Comparison of ENCODE assay signal across 1 cellular context in the genomic region with DNA sequence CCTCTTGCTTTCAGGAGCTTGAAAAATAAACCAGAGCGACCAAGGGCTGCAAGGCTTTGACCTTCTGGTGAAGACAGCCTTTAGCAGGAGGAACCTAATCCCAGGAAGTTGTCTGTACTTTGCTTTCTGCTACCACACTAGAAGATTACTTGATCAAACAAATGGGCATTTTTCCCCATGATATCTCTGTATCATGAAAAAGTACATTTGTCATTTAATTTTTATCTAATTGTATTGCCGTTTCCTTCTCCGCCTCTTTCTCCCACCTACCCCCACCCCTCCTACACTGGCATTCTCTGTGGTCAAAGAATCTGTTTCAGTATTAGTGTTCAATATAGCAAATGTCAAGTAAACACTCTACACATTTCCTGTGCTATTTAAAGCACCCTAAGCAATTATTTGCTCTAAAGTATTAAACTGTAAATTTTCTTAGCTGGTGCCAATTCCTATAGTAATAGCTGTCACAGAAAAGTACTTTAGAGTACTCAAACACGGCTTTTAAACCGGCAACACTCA.
TF ChIP-seq lines count a peak whose summit lies in the region.

No MANE protein-coding gene starts in this region.

TF ChIP-seq in HepG2, 621 proteins besides CTCF, POLR2A, EP300 and RAD21 (continued from another document and continues in another):
- TF ChIP-seq, protein P1, sequence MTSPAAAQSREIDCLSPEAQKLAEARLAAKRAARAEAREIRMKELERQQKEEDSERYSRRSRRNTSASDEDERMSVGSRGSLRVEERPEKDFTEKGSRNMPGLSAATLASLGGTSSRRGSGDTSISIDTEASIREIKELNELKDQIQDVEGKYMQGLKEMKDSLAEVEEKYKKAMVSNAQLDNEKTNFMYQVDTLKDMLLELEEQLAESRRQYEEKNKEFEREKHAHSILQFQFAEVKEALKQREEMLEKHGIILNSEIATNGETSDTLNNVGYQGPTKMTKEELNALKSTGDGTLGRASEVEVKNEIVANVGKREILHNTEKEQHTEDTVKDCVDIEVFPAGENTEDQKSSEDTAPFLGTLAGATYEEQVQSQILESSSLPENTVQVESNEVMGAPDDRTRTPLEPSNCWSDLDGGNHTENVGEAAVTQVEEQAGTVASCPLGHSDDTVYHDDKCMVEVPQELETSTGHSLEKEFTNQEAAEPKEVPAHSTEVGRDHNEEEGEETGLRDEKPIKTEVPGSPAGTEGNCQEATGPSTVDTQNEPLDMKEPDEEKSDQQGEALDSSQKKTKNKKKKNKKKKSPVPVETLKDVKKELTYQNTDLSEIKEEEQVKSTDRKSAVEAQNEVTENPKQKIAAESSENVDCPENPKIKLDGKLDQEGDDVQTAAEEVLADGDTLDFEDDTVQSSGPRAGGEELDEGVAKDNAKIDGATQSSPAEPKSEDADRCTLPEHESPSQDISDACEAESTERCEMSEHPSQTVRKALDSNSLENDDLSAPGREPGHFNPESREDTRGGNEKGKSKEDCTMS (CRISPR knock-in tag; conservative IDR thresholded peaks at IDR 0.05): no peak
- peak; percentile 39 for TF ChIP-seq PPARG (CRISPR knock-in tag; conservative IDR thresholded peaks at IDR 0.05)
- TF ChIP-seq TCF7 (IDR thresholded peaks at IDR 0.05; ENCODE audit: low read depth): peak; percentile 24; the same call in 1 of the 2 replicates
- TF ChIP-seq JUND (CRISPR knock-in tag; IDR thresholded peaks at IDR 0.05): no peak
- no peak; the same call in 1 of the 2 replicates for TF ChIP-seq NR2F6 (IDR thresholded peaks at IDR 0.05)
- 0 out of 2 replicates have a peak, but pooled peaks have one; percentile 21 for TF ChIP-seq NR2F6 (CRISPR knock-in tag; IDR thresholded peaks at IDR 0.05)
- no peak for TF ChIP-seq FOSL1 (CRISPR knock-in tag; IDR thresholded peaks at IDR 0.05; ENCODE audit: borderline replicate concordance)
- TF ChIP-seq, protein P2, sequence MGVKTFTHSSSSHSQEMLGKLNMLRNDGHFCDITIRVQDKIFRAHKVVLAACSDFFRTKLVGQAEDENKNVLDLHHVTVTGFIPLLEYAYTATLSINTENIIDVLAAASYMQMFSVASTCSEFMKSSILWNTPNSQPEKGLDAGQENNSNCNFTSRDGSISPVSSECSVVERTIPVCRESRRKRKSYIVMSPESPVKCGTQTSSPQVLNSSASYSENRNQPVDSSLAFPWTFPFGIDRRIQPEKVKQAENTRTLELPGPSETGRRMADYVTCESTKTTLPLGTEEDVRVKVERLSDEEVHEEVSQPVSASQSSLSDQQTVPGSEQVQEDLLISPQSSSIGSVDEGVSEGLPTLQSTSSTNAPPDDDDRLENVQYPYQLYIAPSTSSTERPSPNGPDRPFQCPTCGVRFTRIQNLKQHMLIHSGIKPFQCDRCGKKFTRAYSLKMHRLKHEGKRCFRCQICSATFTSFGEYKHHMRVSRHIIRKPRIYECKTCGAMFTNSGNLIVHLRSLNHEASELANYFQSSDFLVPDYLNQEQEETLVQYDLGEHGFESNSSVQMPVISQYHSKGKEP (CRISPR knock-in tag; IDR thresholded peaks at IDR 0.05): no peak
- TF ChIP-seq CCDC6 (CRISPR knock-in tag; IDR thresholded peaks at IDR 0.05): no peak
- TF ChIP-seq, protein P3, sequence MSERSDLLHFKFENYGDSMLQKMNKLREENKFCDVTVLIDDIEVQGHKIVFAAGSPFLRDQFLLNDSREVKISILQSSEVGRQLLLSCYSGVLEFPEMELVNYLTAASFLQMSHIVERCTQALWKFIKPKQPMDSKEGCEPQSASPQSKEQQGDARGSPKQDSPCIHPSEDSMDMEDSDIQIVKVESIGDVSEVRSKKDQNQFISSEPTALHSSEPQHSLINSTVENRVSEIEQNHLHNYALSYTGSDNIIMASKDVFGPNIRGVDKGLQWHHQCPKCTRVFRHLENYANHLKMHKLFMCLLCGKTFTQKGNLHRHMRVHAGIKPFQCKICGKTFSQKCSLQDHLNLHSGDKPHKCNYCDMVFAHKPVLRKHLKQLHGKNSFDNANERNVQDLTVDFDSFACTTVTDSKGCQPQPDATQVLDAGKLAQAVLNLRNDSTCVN (CRISPR knock-in tag; IDR thresholded peaks at IDR 0.05; ENCODE audit: borderline replicate concordance): no peak
- no peak for TF ChIP-seq ZNF558 (CRISPR knock-in tag; IDR thresholded peaks at IDR 0.05; ENCODE audit: borderline replicate concordance)
- TF ChIP-seq, protein P4, sequence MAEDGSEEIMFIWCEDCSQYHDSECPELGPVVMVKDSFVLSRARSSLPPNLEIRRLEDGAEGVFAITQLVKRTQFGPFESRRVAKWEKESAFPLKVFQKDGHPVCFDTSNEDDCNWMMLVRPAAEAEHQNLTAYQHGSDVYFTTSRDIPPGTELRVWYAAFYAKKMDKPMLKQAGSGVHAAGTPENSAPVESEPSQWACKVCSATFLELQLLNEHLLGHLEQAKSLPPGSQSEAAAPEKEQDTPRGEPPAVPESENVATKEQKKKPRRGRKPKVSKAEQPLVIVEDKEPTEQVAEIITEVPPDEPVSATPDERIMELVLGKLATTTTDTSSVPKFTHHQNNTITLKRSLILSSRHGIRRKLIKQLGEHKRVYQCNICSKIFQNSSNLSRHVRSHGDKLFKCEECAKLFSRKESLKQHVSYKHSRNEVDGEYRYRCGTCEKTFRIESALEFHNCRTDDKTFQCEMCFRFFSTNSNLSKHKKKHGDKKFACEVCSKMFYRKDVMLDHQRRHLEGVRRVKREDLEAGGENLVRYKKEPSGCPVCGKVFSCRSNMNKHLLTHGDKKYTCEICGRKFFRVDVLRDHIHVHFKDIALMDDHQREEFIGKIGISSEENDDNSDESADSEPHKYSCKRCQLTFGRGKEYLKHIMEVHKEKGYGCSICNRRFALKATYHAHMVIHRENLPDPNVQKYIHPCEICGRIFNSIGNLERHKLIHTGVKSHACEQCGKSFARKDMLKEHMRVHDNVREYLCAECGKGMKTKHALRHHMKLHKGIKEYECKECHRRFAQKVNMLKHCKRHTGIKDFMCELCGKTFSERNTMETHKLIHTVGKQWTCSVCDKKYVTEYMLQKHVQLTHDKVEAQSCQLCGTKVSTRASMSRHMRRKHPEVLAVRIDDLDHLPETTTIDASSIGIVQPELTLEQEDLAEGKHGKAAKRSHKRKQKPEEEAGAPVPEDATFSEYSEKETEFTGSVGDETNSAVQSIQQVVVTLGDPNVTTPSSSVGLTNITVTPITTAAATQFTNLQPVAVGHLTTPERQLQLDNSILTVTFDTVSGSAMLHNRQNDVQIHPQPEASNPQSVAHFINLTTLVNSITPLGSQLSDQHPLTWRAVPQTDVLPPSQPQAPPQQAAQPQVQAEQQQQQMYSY (CRISPR knock-in tag; IDR thresholded peaks at IDR 0.05): no peak
- TF ChIP-seq, protein P5, sequence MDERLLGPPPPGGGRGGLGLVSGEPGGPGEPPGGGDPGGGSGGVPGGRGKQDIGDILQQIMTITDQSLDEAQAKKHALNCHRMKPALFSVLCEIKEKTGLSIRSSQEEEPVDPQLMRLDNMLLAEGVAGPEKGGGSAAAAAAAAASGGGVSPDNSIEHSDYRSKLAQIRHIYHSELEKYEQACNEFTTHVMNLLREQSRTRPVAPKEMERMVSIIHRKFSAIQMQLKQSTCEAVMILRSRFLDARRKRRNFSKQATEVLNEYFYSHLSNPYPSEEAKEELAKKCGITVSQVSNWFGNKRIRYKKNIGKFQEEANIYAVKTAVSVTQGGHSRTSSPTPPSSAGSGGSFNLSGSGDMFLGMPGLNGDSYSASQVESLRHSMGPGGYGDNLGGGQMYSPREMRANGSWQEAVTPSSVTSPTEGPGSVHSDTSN (CRISPR knock-in tag; IDR thresholded peaks at IDR 0.05): no peak
- TF ChIP-seq, protein P6, sequence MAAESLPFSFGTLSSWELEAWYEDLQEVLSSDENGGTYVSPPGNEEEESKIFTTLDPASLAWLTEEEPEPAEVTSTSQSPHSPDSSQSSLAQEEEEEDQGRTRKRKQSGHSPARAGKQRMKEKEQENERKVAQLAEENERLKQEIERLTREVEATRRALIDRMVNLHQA (CRISPR knock-in tag; IDR thresholded peaks at IDR 0.05): no peak
- no peak for TF ChIP-seq RFXANK (CRISPR knock-in tag; IDR thresholded peaks at IDR 0.05)
- no peak for TF ChIP-seq ZC3H13 (CRISPR knock-in tag; IDR thresholded peaks at IDR 0.05)
- TF ChIP-seq DPF2 (CRISPR knock-in tag; IDR thresholded peaks at IDR 0.05; ENCODE audit: borderline replicate concordance, low read depth): peak; percentile 46; the same call in 1 of the 2 replicates
- no peak for TF ChIP-seq ZNF337 (CRISPR knock-in tag; IDR thresholded peaks at IDR 0.05; ENCODE audit: borderline replicate concordance, low read depth)
- no peak for TF ChIP-seq ZNF235 (CRISPR knock-in tag; IDR thresholded peaks at IDR 0.05; ENCODE audit: borderline replicate concordance)
- no peak for TF ChIP-seq YEATS4 (CRISPR knock-in tag; IDR thresholded peaks at IDR 0.05; ENCODE audit: borderline replicate concordance)
- 0 out of 2 replicates have a peak, but pooled peaks have one; percentile 11 for TF ChIP-seq NR2F2 (IDR thresholded peaks at IDR 0.05; ENCODE audit: borderline replicate concordance, low read depth)
- TF ChIP-seq, protein P7, sequence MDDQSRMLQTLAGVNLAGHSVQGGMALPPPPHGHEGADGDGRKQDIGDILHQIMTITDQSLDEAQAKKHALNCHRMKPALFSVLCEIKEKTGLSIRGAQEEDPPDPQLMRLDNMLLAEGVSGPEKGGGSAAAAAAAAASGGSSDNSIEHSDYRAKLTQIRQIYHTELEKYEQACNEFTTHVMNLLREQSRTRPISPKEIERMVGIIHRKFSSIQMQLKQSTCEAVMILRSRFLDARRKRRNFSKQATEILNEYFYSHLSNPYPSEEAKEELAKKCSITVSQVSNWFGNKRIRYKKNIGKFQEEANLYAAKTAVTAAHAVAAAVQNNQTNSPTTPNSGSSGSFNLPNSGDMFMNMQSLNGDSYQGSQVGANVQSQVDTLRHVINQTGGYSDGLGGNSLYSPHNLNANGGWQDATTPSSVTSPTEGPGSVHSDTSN (CRISPR knock-in tag; IDR thresholded peaks at IDR 0.05; ENCODE audit: borderline replicate concordance): no peak
- no peak for TF ChIP-seq SP1 (IDR thresholded peaks at IDR 0.05)
- TF ChIP-seq SP1 (CRISPR knock-in tag; IDR thresholded peaks at IDR 0.05): no peak
- TF ChIP-seq, protein P8, sequence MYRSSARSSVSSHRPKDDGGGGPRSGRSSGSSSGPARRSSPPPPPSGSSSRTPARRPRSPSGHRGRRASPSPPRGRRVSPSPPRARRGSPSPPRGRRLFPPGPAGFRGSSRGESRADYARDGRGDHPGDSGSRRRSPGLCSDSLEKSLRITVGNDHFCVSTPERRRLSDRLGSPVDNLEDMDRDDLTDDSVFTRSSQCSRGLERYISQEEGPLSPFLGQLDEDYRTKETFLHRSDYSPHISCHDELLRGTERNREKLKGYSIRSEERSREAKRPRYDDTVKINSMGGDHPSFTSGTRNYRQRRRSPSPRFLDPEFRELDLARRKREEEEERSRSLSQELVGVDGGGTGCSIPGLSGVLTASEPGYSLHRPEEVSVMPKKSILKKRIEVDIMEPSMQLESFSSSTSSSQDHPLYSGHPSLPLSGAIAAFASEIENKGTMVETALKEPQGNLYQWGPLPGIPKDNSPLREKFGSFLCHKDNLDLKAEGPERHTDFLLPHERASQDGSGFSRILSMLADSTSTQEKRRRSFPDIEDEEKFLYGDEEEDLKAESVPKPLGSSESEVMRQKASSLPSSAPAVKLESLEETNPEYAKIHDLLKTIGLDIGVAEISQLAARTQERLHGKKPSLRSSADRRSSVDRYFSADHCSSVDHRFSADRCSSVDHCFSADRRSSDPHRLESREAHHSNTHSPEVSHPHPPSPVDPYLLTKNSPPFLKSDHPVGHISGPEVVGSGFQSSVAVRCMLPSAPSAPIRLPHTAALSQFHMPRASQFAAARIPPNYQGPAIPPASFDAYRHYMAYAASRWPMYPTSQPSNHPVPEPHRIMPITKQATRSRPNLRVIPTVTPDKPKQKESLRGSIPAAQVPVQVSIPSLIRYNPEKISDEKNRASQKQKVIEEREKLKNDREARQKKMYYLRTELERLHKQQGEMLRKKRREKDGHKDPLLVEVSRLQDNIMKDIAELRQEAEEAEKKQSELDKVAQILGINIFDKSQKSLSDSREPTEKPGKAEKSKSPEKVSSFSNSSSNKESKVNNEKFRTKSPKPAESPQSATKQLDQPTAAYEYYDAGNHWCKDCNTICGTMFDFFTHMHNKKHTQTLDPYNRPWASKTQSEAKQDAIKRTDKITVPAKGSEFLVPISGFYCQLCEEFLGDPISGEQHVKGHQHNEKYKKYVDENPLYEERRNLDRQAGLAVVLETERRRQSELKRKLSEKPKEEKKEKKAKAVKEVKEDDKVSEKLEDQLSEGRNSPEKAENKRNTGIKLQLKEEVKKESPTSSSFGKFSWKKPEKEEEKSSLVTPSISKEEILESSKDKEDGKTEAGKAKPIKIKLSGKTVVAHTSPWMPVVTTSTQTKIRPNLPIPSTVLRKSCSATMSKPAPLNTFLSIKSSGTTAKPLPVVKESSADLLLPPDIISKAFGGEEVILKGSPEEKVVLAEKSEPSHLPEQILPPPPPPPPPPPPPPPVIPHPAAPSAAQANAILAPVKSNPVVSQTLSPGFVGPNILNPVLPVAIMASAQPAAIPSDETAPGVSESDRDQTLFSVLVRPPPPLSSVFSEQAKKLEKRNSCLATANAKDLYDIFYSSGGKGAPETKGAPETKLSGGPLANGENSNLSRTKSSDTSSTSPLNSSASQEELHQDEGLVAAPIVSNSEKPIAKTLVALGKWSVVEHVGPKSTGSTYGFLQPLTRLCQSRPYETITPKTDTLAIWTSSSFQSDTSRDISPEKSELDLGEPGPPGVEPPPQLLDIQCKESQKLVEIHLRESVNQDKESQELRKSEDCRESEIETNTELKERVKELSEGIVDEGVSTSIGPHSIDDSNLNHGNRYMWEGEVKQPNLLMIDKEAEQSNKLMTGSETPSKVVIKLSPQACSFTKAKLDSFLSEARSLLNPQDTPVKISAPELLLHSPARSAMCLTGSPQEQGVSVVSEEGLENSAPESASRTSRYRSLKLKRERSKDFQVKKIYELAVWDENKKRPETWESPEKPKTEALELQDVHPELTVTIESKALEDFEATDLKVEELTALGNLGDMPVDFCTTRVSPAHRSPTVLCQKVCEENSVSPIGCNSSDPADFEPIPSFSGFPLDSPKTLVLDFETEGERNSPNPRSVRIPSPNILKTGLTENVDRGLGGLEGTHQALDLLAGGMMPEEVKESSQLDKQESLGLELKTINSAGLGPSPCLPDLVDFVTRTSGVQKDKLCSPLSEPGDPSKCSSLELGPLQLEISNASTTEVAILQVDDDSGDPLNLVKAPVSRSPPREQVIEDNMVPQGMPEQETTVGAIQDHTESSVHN (CRISPR knock-in tag; IDR thresholded peaks at IDR 0.05): no peak
- TF ChIP-seq, protein P9, sequence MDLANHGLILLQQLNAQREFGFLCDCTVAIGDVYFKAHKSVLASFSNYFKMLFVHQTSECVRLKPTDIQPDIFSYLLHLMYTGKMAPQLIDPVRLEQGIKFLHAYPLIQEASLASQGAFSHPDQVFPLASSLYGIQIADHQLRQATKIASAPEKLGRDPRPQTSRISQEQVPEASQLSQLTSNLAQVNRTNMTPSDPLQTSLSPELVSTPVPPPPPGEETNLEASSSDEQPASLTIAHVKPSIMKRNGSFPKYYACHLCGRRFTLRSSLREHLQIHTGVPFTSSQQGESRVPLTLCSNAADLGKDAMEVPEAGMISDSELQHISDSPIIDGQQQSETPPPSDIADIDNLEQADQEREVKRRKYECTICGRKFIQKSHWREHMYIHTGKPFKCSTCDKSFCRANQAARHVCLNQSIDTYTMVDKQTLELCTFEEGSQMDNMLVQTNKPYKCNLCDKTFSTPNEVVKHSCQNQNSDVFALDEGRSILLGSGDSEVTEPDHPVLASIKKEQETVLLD (CRISPR knock-in tag; IDR thresholded peaks at IDR 0.05; ENCODE audit: low read depth): no peak
- no peak for TF ChIP-seq ZNF431 (CRISPR knock-in tag; IDR thresholded peaks at IDR 0.05; ENCODE audit: borderline replicate concordance, low read depth)
